23 cellular contexts compared by ENCODE assay signal in genomic region chr6:108285381-108285780, GRCh38.
"Had no signal": no experiment of that assay in that cellular context is flagged by ENCODE, and none has a peak within 500 bp of the region (broad histone marks: within the 10 kb centered on the region; RNA-seq: fewer than 3 reads in every experiment).

No MANE protein-coding gene starts in this region.

- H3K4me1 ChIP-seq: esophagus muscularis mucosa, foreskin keratinocyte, heart right ventricle, left lung, lower lobe of right lung had no signal

- H3K4me3 ChIP-seq: coronary artery, dorsolateral prefrontal cortex, esophagus muscularis mucosa, heart right ventricle, left lung, lower lobe of right lung, mucosa of descending colon had no signal

- ATAC-seq: foreskin keratinocyte, heart right ventricle, left cardiac atrium, left lung, left ventricle myocardium superior, lower lobe of right lung, mucosa of descending colon had no signal

- DNase-seq: dermis blood vessel endothelial cell; dorsolateral prefrontal cortex; effector CD4-positive, alpha-beta T cell; effector memory CD4-positive, alpha-beta T cell; foreskin keratinocyte; glutamatergic neuron; head of caudate nucleus; heart right ventricle; hippocampal formation; left cardiac atrium; left lung; left ventricle myocardium superior; lower lobe of right lung; mesenchymal stem cell; mucosa of descending colon; naive B cell had no signal

- H3K27me3 ChIP-seq: dorsolateral prefrontal cortex, esophagus muscularis mucosa, foreskin keratinocyte, left lung had no signal

- H3K9me3 ChIP-seq: esophagus muscularis mucosa, heart right ventricle, left lung, lower lobe of right lung, mucosa of descending colon had no signal

- H3K27ac ChIP-seq: coronary artery, dorsolateral prefrontal cortex, esophagus muscularis mucosa, foreskin keratinocyte, heart right ventricle, left lung, lower lobe of right lung had no signal

- H3K36me3 ChIP-seq: esophagus muscularis mucosa, heart right ventricle, left lung, lower lobe of right lung had no signal

- FAIRE-seq: colon, endothelial cell of umbilical vein, frontal cortex, islet of Langerhans, keratinocyte had no signal
